Comparison of ENCODE assay signal across 10 cellular contexts in the genomic region with DNA sequence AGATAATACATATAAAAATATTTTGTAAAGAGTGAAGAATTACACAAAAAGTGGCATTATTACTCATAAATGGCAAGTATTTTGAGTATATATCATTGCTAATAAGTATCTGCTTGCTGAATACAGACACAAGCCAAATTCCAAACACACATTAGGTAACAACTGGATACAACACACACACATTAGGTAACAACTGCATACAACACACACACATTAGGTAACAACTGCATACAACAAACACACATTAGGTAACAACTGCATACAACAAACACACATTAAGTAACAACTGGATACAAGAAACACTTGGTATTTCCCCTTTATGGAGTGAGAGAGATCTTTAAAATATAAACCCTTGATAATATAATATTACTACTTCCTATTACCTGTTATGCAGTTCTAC. TPM values are rescaled to one million over a fixed set of nuclear protein-coding genes. Genes with fewer than 3 reads are reported as not detected.
"Had no signal": no experiment of that assay in that cellular context is flagged by ENCODE, and none has a peak within 500 bp of the region (broad histone marks: within the 10 kb centered on the region; RNA-seq: fewer than 3 reads in every experiment).

No MANE protein-coding gene starts in this region.

- DNase-seq: GM23248, GOT3, H7, HFFc6 had no signal

- H2AFZ ChIP-seq: GM23248 had no signal

- H3K4me3 Mint-ChIP-seq: HFFc6, IgD-negative memory B cell had no signal

- H3K9me3 Mint-ChIP-seq: HFFc6, IgD-negative memory B cell had no signal

- H3K27ac Mint-ChIP-seq: HFFc6 had no signal

- H3K9ac ChIP-seq: GM23248 had no signal

- H3K9me3 ChIP-seq: HAP-1 had no signal

- H3K4me1 ChIP-seq: HAP-1 had no signal

- H3K4me3 ChIP-seq: GM23248, HAP-1 had no signal

- ATAC-seq: HCT116 had no signal

- H3K27me3 Mint-ChIP-seq: IgD-negative memory B cell had no signal

- H3K27ac ChIP-seq: GM23248, HL-60 had no signal

RNA-seq across cellular contexts. Expression of gene LRRC14B, which starts 13.2 kb away (rescaled TPM):
- total RNA-seq: GM23248, H4, H7, HFFc6, HT1080 had no signal
- polyA plus RNA-seq: GM23248, IgD-negative memory B cell had no signal
